ENCODE assay signal across 2 cellular contexts in the genomic region with DNA sequence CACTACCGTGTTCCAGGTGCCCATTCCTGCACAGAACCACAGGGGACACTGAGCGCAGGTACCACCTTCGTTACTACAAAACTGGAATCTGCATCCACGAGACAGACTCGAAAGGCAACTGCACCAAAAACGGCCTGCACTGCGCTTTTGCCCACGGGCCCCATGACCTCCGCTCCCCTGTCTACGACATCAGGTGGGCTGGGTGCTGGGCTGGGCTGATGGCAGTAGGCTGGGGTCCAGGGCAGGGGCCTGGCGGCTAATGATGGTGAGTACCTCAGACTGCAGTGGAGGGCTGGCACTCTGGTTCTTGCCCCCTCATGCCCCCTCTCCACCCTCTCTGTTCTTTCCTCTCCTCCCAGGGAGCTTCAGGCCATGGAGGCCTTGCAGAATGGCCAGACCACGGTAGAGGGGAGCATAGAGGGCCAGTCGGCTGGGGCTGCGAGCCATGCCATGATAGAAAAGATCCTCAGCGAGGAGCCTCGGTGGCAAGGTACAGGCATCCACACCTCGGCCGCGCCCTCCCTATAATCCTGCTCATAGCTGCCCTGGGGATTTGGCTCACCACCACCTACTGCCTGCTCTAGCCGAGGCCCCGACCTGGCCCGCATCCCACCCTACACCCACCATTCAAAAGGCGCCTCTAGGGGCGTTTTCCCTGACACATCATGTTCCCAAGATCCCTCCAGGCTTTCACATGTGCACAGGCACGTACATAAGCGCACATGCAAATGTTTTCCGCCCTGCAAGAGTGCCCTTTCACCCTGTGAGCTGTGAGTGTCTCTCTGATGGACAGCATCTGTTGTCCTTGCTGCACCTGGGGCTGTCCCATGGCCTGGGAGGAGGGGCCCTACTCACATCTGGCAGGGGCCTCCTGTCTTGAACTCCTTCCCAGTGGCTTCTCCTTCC.
TF ChIP-seq lines count a peak whose summit lies in the region.

No MANE protein-coding gene starts in this region.

TF ChIP-seq in SK-N-SH, 30 proteins besides CTCF, POLR2A, EP300 and RAD21:
- TF ChIP-seq MEF2A (IDR thresholded peaks at IDR 0.05; ENCODE audit: borderline replicate concordance, low read depth) (no peak), TAF1 (IDR thresholded peaks at IDR 0.05; ENCODE audit: borderline replicate concordance, low read depth, low read length) (no peak), RFX5 (IDR thresholded peaks at IDR 0.05; ENCODE audit: low read length) (no peak), FOXM1 (IDR thresholded peaks at IDR 0.05; ENCODE audit: low read depth) (no peak), POLR2AphosphoS5 (IDR thresholded peaks at IDR 0.05; ENCODE audit: low read depth, low read length) (no peak), YY1 (IDR thresholded peaks at IDR 0.05; ENCODE audit: low read depth) (no peak), SIN3A (IDR thresholded peaks at IDR 0.05; ENCODE audit: borderline replicate concordance, low read depth, low read length) (no peak), RXRA (IDR thresholded peaks at IDR 0.05; ENCODE audit: borderline replicate concordance, low read depth) (no peak), NFIC (IDR thresholded peaks at IDR 0.05; ENCODE audit: borderline replicate concordance) (no peak), CHD2 (IDR thresholded peaks at IDR 0.05; ENCODE audit: low read length, partially characterized antibody) (no peak), FOSL2 (IDR thresholded peaks at IDR 0.05; ENCODE audit: borderline replicate concordance, low read depth) (no peak), TEAD4 (IDR thresholded peaks at IDR 0.05; ENCODE audit: borderline replicate concordance, insufficient read depth) (no peak), EZH2phosphoT487 (IDR thresholded peaks at IDR 0.05; ENCODE audit: borderline replicate concordance, low read depth) (no peak), ELF1 (IDR thresholded peaks at IDR 0.05) (no peak), TCF12 (IDR thresholded peaks at IDR 0.05) (no peak)
- TF ChIP-seq, protein P1, sequence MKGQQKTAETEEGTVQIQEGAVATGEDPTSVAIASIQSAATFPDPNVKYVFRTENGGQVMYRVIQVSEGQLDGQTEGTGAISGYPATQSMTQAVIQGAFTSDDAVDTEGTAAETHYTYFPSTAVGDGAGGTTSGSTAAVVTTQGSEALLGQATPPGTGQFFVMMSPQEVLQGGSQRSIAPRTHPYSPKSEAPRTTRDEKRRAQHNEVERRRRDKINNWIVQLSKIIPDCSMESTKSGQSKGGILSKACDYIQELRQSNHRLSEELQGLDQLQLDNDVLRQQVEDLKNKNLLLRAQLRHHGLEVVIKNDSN (IDR thresholded peaks at IDR 0.05; ENCODE audit: borderline replicate concordance, low read depth) = no peak
- TF ChIP-seq, protein P2, sequence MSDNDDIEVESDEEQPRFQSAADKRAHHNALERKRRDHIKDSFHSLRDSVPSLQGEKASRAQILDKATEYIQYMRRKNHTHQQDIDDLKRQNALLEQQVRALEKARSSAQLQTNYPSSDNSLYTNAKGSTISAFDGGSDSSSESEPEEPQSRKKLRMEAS (IDR thresholded peaks at IDR 0.05; ENCODE audit: low read depth) = no peak
- TF ChIP-seq, protein P3, sequence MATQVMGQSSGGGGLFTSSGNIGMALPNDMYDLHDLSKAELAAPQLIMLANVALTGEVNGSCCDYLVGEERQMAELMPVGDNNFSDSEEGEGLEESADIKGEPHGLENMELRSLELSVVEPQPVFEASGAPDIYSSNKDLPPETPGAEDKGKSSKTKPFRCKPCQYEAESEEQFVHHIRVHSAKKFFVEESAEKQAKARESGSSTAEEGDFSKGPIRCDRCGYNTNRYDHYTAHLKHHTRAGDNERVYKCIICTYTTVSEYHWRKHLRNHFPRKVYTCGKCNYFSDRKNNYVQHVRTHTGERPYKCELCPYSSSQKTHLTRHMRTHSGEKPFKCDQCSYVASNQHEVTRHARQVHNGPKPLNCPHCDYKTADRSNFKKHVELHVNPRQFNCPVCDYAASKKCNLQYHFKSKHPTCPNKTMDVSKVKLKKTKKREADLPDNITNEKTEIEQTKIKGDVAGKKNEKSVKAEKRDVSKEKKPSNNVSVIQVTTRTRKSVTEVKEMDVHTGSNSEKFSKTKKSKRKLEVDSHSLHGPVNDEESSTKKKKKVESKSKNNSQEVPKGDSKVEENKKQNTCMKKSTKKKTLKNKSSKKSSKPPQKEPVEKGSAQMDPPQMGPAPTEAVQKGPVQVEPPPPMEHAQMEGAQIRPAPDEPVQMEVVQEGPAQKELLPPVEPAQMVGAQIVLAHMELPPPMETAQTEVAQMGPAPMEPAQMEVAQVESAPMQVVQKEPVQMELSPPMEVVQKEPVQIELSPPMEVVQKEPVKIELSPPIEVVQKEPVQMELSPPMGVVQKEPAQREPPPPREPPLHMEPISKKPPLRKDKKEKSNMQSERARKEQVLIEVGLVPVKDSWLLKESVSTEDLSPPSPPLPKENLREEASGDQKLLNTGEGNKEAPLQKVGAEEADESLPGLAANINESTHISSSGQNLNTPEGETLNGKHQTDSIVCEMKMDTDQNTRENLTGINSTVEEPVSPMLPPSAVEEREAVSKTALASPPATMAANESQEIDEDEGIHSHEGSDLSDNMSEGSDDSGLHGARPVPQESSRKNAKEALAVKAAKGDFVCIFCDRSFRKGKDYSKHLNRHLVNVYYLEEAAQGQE (IDR thresholded peaks at IDR 0.05; ENCODE audit: low read depth, low read length) = no peak

TF ChIP-seq in SK-N-SH treated with all-trans-retinoic acid at 6 μM for 48 hours, 23 proteins besides CTCF, POLR2A, EP300 and RAD21:
- TF ChIP-seq ISL1 (CRISPR knock-in tag; IDR thresholded peaks at IDR 0.05) (no peak), ZNF70 (CRISPR knock-in tag; IDR thresholded peaks at IDR 0.05) (no peak), ZC3H10 (CRISPR knock-in tag; IDR thresholded peaks at IDR 0.05) (no peak), SNAI2 (CRISPR knock-in tag; IDR thresholded peaks at IDR 0.05) (no peak), ESRRG (CRISPR knock-in tag; IDR thresholded peaks at IDR 0.05) (no peak), CSDC2 (CRISPR knock-in tag; IDR thresholded peaks at IDR 0.05) (no peak), PPARA (CRISPR knock-in tag; IDR thresholded peaks at IDR 0.05; ENCODE audit: borderline replicate concordance) (no peak), ZNF565 (CRISPR knock-in tag; conservative IDR thresholded peaks at IDR 0.05; ENCODE audit: low read depth) (no peak), OSR1 (CRISPR knock-in tag; IDR thresholded peaks at IDR 0.05) (no peak), ZFP3 (CRISPR knock-in tag; IDR thresholded peaks at IDR 0.05) (no peak), ARNTL (CRISPR knock-in tag; IDR thresholded peaks at IDR 0.05; ENCODE audit: borderline replicate concordance, low read depth) (no peak), ZNF8 (CRISPR knock-in tag; IDR thresholded peaks at IDR 0.05) (no peak)
- TF ChIP-seq, protein P4, sequence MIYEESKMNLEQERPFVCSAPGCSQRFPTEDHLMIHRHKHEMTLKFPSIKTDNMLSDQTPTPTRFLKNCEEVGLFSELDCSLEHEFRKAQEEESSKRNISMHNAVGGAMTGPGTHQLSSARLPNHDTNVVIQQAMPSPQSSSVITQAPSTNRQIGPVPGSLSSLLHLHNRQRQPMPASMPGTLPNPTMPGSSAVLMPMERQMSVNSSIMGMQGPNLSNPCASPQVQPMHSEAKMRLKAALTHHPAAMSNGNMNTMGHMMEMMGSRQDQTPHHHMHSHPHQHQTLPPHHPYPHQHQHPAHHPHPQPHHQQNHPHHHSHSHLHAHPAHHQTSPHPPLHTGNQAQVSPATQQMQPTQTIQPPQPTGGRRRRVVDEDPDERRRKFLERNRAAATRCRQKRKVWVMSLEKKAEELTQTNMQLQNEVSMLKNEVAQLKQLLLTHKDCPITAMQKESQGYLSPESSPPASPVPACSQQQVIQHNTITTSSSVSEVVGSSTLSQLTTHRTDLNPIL (CRISPR knock-in tag; IDR thresholded peaks at IDR 0.05; ENCODE audit: low read depth) = no peak
- TF ChIP-seq, protein P5, sequence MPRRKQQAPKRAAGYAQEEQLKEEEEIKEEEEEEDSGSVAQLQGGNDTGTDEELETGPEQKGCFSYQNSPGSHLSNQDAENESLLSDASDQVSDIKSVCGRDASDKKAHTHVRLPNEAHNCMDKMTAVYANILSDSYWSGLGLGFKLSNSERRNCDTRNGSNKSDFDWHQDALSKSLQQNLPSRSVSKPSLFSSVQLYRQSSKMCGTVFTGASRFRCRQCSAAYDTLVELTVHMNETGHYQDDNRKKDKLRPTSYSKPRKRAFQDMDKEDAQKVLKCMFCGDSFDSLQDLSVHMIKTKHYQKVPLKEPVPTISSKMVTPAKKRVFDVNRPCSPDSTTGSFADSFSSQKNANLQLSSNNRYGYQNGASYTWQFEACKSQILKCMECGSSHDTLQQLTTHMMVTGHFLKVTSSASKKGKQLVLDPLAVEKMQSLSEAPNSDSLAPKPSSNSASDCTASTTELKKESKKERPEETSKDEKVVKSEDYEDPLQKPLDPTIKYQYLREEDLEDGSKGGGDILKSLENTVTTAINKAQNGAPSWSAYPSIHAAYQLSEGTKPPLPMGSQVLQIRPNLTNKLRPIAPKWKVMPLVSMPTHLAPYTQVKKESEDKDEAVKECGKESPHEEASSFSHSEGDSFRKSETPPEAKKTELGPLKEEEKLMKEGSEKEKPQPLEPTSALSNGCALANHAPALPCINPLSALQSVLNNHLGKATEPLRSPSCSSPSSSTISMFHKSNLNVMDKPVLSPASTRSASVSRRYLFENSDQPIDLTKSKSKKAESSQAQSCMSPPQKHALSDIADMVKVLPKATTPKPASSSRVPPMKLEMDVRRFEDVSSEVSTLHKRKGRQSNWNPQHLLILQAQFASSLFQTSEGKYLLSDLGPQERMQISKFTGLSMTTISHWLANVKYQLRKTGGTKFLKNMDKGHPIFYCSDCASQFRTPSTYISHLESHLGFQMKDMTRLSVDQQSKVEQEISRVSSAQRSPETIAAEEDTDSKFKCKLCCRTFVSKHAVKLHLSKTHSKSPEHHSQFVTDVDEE (CRISPR knock-in tag; IDR thresholded peaks at IDR 0.05) = no peak
- TF ChIP-seq, protein P6, sequence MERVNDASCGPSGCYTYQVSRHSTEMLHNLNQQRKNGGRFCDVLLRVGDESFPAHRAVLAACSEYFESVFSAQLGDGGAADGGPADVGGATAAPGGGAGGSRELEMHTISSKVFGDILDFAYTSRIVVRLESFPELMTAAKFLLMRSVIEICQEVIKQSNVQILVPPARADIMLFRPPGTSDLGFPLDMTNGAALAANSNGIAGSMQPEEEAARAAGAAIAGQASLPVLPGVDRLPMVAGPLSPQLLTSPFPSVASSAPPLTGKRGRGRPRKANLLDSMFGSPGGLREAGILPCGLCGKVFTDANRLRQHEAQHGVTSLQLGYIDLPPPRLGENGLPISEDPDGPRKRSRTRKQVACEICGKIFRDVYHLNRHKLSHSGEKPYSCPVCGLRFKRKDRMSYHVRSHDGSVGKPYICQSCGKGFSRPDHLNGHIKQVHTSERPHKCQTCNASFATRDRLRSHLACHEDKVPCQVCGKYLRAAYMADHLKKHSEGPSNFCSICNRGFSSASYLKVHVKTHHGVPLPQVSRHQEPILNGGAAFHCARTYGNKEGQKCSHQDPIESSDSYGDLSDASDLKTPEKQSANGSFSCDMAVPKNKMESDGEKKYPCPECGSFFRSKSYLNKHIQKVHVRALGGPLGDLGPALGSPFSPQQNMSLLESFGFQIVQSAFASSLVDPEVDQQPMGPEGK (CRISPR knock-in tag; IDR thresholded peaks at IDR 0.05; ENCODE audit: borderline replicate concordance) = no peak
- TF ChIP-seq, protein P7, sequence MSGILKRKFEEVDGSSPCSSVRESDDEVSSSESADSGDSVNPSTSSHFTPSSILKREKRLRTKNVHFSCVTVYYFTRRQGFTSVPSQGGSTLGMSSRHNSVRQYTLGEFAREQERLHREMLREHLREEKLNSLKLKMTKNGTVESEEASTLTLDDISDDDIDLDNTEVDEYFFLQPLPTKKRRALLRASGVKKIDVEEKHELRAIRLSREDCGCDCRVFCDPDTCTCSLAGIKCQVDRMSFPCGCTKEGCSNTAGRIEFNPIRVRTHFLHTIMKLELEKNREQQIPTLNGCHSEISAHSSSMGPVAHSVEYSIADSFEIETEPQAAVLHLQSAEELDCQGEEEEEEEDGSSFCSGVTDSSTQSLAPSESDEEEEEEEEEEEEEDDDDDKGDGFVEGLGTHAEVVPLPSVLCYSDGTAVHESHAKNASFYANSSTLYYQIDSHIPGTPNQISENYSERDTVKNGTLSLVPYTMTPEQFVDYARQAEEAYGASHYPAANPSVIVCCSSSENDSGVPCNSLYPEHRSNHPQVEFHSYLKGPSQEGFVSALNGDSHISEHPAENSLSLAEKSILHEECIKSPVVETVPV (CRISPR knock-in tag; IDR thresholded peaks at IDR 0.05) = no peak
